In the genomic region with DNA sequence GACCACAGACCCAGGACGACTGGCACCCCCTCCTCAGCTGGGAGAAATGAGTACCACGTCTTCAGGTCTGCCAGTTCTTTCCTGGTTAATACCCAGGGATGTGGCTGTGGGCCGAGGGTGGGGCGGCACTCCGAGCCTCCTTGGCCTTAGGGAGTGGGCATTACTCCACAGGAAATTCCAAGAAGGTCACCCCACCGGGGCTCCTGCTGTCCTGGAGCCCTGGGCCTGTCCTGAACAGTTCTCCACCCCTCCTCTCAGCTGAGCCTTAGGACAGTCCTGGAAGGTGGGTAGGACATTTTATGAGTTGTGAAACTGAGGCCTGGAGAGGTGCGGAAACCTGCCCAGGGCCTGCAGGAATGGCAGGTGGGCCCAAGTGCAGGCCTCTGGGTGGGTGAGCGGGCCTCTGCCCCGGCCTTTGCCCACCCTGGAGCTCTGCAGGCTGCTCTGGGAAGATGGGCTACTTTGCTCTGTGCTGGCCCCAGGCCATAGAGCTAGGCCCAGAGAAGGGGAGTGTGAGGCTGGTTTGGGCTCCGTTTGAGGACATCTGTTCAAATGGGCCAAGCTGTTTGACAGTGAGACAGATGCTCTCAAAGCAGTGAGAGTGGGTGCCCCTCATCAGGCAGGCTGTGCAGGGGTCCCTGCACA, we compare ENCODE assay signal across 17 cellular contexts.
DNase-seq lines count a peak whose midpoint lies in the region; ATAC-seq and TF ChIP-seq lines count a peak whose summit lies in the region.
"Had no signal": no experiment of that assay in that cellular context is flagged by ENCODE, and none has a peak within 500 bp of the region (broad histone marks: within the 10 kb centered on the region; RNA-seq: fewer than 3 reads in every experiment).

No MANE protein-coding gene starts in this region.

- H3K36me3 ChIP-seq in Peyer's patch = no peaks in the 10 kb centered on the region
- H3K36me3 ChIP-seq in heart right ventricle = no peaks in the 10 kb centered on the region
- no peaks in the 10 kb centered on the region for H3K36me3 ChIP-seq in sigmoid colon
- no peaks in the 10 kb centered on the region for H3K36me3 ChIP-seq in CD4-positive, alpha-beta memory T cell (ENCODE audit: insufficient read depth, low read length)
- H3K36me3 ChIP-seq in BE2C = no peaks in the 10 kb centered on the region

- intact Hi-C loops in heart right ventricle (cut with DNase I) = no loop called here
- intact Hi-C loops in sigmoid colon (cut with DNase I) = no loop called here
- intact Hi-C loops in CD4-positive, alpha-beta memory T cell (cut with micrococcal nuclease) = no loop called here

- H3K9me3 ChIP-seq in Peyer's patch = no peaks in the 10 kb centered on the region
- H3K9me3 ChIP-seq in heart right ventricle = no peaks in the 10 kb centered on the region
- no peaks in the 10 kb centered on the region for H3K9me3 ChIP-seq in sigmoid colon
- no peaks in the 10 kb centered on the region for H3K9me3 ChIP-seq in CD4-positive, alpha-beta memory T cell (ENCODE audit: control insufficient read depth in 1 of 2, low read length in 2 of 2)
- H3K9me3 ChIP-seq in BE2C = no peaks in the 10 kb centered on the region

- WGBS in heart right ventricle, 2 donors = 73 to 79% methylated on average over 10 of the region's 10 CpGs
- 70% methylated on average over 10 of the region's 10 CpGs for WGBS in sigmoid colon, 2 donors

- CTCF ChIA-PET in CD4-positive, alpha-beta memory T cell (lab: Charles Lee; ENCODE audit: partially characterized antibody) = interaction anchor here (7.7 kb wide), 1 partner anchor 14 kb away, joined by 48 read pairs; no protein-coding TSS in a partner anchor

- DNase-seq in Peyer's patch = no peak
- no peak for DNase-seq in heart right ventricle
- no peak for DNase-seq in sigmoid colon
- DNase-seq in CD4-positive, alpha-beta memory T cell = no peak
- no peak for DNase-seq in stimulated activated CD4-positive, alpha-beta T cell treated with anti-CD3 and anti-CD28 coated beads, Interleukin-1b, Interleukin-23, amount 100 ng/mL, for 48 hours
- no peak for DNase-seq in BE2C
- DNase-seq: activated CD4-positive, alpha-beta T cell treated with anti-CD3 and anti-CD28 coated beads for 36 hours; activated CD8-positive, alpha-beta memory T cell treated with anti-CD3 and anti-CD28 coated beads, Interleukin-2, amount 10 ng/mL, durations not matched to agents 7 days and 5 days; amygdala; COR-L47; endodermal cell; NCI-H187 treated with DMSO at 0.1 percent for 48 hours; OCI-M1; stimulated activated naive CD8-positive, alpha-beta T cell treated with anti-CD3 and anti-CD28 coated beads, Interleukin-15, Interleukin-2, amounts not matched to agents 100 U/mL and 50 U/mL, for 24 hours; T1000 had no signal

- TF ChIP-seq CTCF in C4-2B (conservative IDR thresholded peaks at IDR 0.05) (no peak), Peyer's patch (IDR thresholded peaks at IDR 0.05) (no peak), heart right ventricle (IDR thresholded peaks at IDR 0.05) (no peak), sigmoid colon (IDR thresholded peaks at IDR 0.05) (no peak), BE2C (IDR thresholded peaks at IDR 0.05; ENCODE audit: low read depth, low read length) (no peak)

- POLR2A ChIA-PET in CD4-positive, alpha-beta memory T cell (lab: Charles Lee; ENCODE audit: partially characterized antibody) = no interaction called here

- no peak overlapping the region for H3K4me3 ChIP-seq in Peyer's patch
- no peak overlapping the region for H3K4me3 ChIP-seq in heart right ventricle
- H3K4me3 ChIP-seq in sigmoid colon = no peak overlapping the region
- H3K4me3 ChIP-seq in CD4-positive, alpha-beta memory T cell (ENCODE audit: low read length in 2 of 2) = no peak overlapping the region
- no peak overlapping the region for H3K4me3 ChIP-seq in BE2C (ENCODE audit: low read depth, low read length)

- no peak overlapping the region for H3K27ac Mint-ChIP-seq in CD4-positive, alpha-beta memory T cell
- H3K27ac Mint-ChIP-seq: activated CD4-positive, alpha-beta T cell treated with anti-CD3 and anti-CD28 coated beads for 36 hours; activated CD8-positive, alpha-beta memory T cell treated with anti-CD3 and anti-CD28 coated beads, Interleukin-2, amount 10 ng/mL, durations not matched to agents 7 days and 5 days; endodermal cell had no signal

- peaks cover 0 to 2% of the 10 kb centered on the region in 2 donors for H3K27me3 Mint-ChIP-seq in CD4-positive, alpha-beta memory T cell

- ATAC-seq in heart right ventricle (peak; percentile 4 to 47 (median 36)), GM19452 (IDR thresholded peaks at IDR 0.05; ENCODE audit: unreplicated experiment) (no peak)
- ATAC-seq: activated CD4-positive, alpha-beta T cell treated with anti-CD3 and anti-CD28 coated beads for 36 hours; activated CD8-positive, alpha-beta memory T cell treated with anti-CD3 and anti-CD28 coated beads, Interleukin-2, amount 10 ng/mL, durations not matched to agents 7 days and 5 days; stimulated activated naive CD8-positive, alpha-beta T cell treated with anti-CD3 and anti-CD28 coated beads, Interleukin-15, Interleukin-2, amounts not matched to agents 100 U/mL and 50 U/mL, for 24 hours had no signal

- TF ChIP-seq EP300 in sigmoid colon (IDR thresholded peaks at IDR 0.05) = no peak

- no peaks in the 10 kb centered on the region for H3K4me1 Mint-ChIP-seq in CD4-positive, alpha-beta memory T cell
- H3K4me1 Mint-ChIP-seq: activated CD4-positive, alpha-beta T cell treated with anti-CD3 and anti-CD28 coated beads for 36 hours; activated CD8-positive, alpha-beta memory T cell treated with anti-CD3 and anti-CD28 coated beads, Interleukin-2, amount 10 ng/mL, durations not matched to agents 7 days and 5 days had no signal

- no peaks in the 10 kb centered on the region for H3K36me3 Mint-ChIP-seq in CD4-positive, alpha-beta memory T cell
- H3K36me3 Mint-ChIP-seq: activated CD8-positive, alpha-beta memory T cell treated with anti-CD3 and anti-CD28 coated beads, Interleukin-2, amount 10 ng/mL, durations not matched to agents 7 days and 5 days had no signal

- H3K4me3 Mint-ChIP-seq in CD4-positive, alpha-beta memory T cell = no peak overlapping the region
- H3K4me3 Mint-ChIP-seq: activated CD4-positive, alpha-beta T cell treated with anti-CD3 and anti-CD28 coated beads for 36 hours; activated CD8-positive, alpha-beta memory T cell treated with anti-CD3 and anti-CD28 coated beads, Interleukin-2, amount 10 ng/mL, durations not matched to agents 7 days and 5 days; endodermal cell had no signal

- H3K27ac ChIP-seq in C4-2B (peak overlapping the region; percentile 69), Peyer's patch (peak overlapping the region; percentile 43 to 68 (median 52)), heart right ventricle (peak overlapping the region in 7 of 10 donors; percentile 9 to 65 (median 52)), sigmoid colon (peak overlapping the region; percentile 49 to 65 (median 58))
- no peak overlapping the region for H3K27ac ChIP-seq in CD4-positive, alpha-beta memory T cell (ENCODE audit: low read depth, low read length)

- TF ChIP-seq POLR2A in Peyer's patch (IDR thresholded peaks at IDR 0.05) = no peak
- TF ChIP-seq POLR2A in sigmoid colon (IDR thresholded peaks at IDR 0.05) = no peak

- H3K27me3 ChIP-seq in Peyer's patch = no peaks in the 10 kb centered on the region
- no peaks in the 10 kb centered on the region for H3K27me3 ChIP-seq in heart right ventricle
- no peaks in the 10 kb centered on the region for H3K27me3 ChIP-seq in sigmoid colon
- no peaks in the 10 kb centered on the region for H3K27me3 ChIP-seq in CD4-positive, alpha-beta memory T cell (ENCODE audit: insufficient read depth, low read length)
- no peaks in the 10 kb centered on the region for H3K27me3 ChIP-seq in BE2C

- H3K4me1 ChIP-seq in Peyer's patch = peaks cover 0 to 10% (median 0%) of the 10 kb centered on the region in 4 donors
- H3K4me1 ChIP-seq in heart right ventricle = peaks cover 0 to 46% (median 10%) of the 10 kb centered on the region in 9 donors
- H3K4me1 ChIP-seq in sigmoid colon = peaks cover 0 to 5% (median 0%) of the 10 kb centered on the region in 4 donors
- no peaks in the 10 kb centered on the region for H3K4me1 ChIP-seq in CD4-positive, alpha-beta memory T cell (ENCODE audit: insufficient read depth, low read length)
- H3K4me1 ChIP-seq in BE2C = no peaks in the 10 kb centered on the region

- no peaks in the 10 kb centered on the region for H3K9me3 Mint-ChIP-seq in CD4-positive, alpha-beta memory T cell
- H3K9me3 Mint-ChIP-seq: endodermal cell had no signal
